1 cellular context compared by ENCODE assay signal in genomic region chr21:45471229-45472052, GRCh38.
TF ChIP-seq lines count a peak whose summit lies in the region.

No MANE protein-coding gene starts in this region.

TF ChIP-seq in HepG2, 621 proteins besides CTCF, POLR2A, EP300 and RAD21 (continued from another document and continues in another):
- TF ChIP-seq ZNF790 (CRISPR knock-in tag; IDR thresholded peaks at IDR 0.05; ENCODE audit: borderline replicate concordance) (peak; percentile 23; the same call in 1 of the 2 replicates), SMARCE1 (IDR thresholded peaks at IDR 0.05; ENCODE audit: borderline replicate concordance) (no peak), ZNF792 (CRISPR knock-in tag; IDR thresholded peaks at IDR 0.05) (peak; percentile 64; the same call in 1 of the 2 replicates), SRSF4 (IDR thresholded peaks at IDR 0.05; ENCODE audit: low read depth, low read length, poor library complexity, severe bottlenecking) (no peak), SUZ12 (IDR thresholded peaks at IDR 0.05; ENCODE audit: low read depth, low read length) (no peak), ZNF749 (CRISPR knock-in tag; IDR thresholded peaks at IDR 0.05; ENCODE audit: borderline replicate concordance) (peak; percentile 61; the same call in 1 of the 2 replicates), ZKSCAN8 (CRISPR knock-in tag; IDR thresholded peaks at IDR 0.05; ENCODE audit: borderline replicate concordance) (peak; percentile 58; the same call in 1 of the 2 replicates), ZNF569 (CRISPR knock-in tag; IDR thresholded peaks at IDR 0.05; ENCODE audit: borderline replicate concordance) (no peak), CREB1 (IDR thresholded peaks at IDR 0.05) (no peak), CREB1 (CRISPR knock-in tag; IDR thresholded peaks at IDR 0.05) (no peak), GATAD1 (CRISPR knock-in tag; IDR thresholded peaks at IDR 0.05) (peak; percentile 26; the same call in 1 of the 2 replicates), EHMT2 (IDR thresholded peaks at IDR 0.05; ENCODE audit: borderline replicate concordance, low read depth, low read length) (no peak), ZNF503 (CRISPR knock-in tag; IDR thresholded peaks at IDR 0.05) (peak; percentile 82; the same call in 1 of the 2 replicates), ZBTB21 (CRISPR knock-in tag; IDR thresholded peaks at IDR 0.05) (peak; percentile 52), RFXANK (CRISPR knock-in tag; IDR thresholded peaks at IDR 0.05) (no peak), KDM5A (IDR thresholded peaks at IDR 0.05; ENCODE audit: borderline replicate concordance, low read length) (no peak), TP53 (CRISPR knock-in tag; conservative IDR thresholded peaks at IDR 0.05) (no peak), NCOA2 (CRISPR knock-in tag; IDR thresholded peaks at IDR 0.05) (peak; percentile 97), ZNF34 (CRISPR knock-in tag; IDR thresholded peaks at IDR 0.05; ENCODE audit: borderline replicate concordance) (no peak), DNMT1 (CRISPR knock-in tag; IDR thresholded peaks at IDR 0.05) (no peak), ZNF782 (CRISPR knock-in tag; IDR thresholded peaks at IDR 0.05; ENCODE audit: borderline replicate concordance) (no peak; the same call in 1 of the 2 replicates), ZNF615 (CRISPR knock-in tag; IDR thresholded peaks at IDR 0.05; ENCODE audit: borderline replicate concordance) (no peak), ATF7-NPFF (CRISPR knock-in tag; IDR thresholded peaks at IDR 0.05; ENCODE audit: low read depth) (peak; percentile 39; the same call in 1 of the 2 replicates), YY1 (IDR thresholded peaks at IDR 0.05; ENCODE audit: insufficient read depth, insufficient replicate concordance, low read depth, low read length) (peak; percentile 28), ZNF274 (CRISPR knock-in tag; IDR thresholded peaks at IDR 0.05) (peak; percentile 64; the same call in 1 of the 2 replicates), RAD51 (IDR thresholded peaks at IDR 0.05; ENCODE audit: borderline replicate concordance) (no peak), TGIF2 (CRISPR knock-in tag; IDR thresholded peaks at IDR 0.05) (peak; percentile 65; the same call in 1 of the 2 replicates), ATRX (CRISPR knock-in tag; IDR thresholded peaks at IDR 0.05; ENCODE audit: borderline replicate concordance) (no peak), E2F5 (CRISPR knock-in tag; conservative IDR thresholded peaks at IDR 0.05) (no peak), SNRNP70 (IDR thresholded peaks at IDR 0.05; ENCODE audit: low read depth, low read length) (no peak), ZNF317 (CRISPR knock-in tag; IDR thresholded peaks at IDR 0.05) (0 out of 2 replicates have a peak, but pooled peaks have one; percentile 49), ELF3 (CRISPR knock-in tag; IDR thresholded peaks at IDR 0.05) (peak; percentile 85), ZNF331 (CRISPR knock-in tag; IDR thresholded peaks at IDR 0.05) (peak; percentile 90), ZNF879 (CRISPR knock-in tag; IDR thresholded peaks at IDR 0.05) (no peak; the same call in 1 of the 2 replicates), ZNF446 (CRISPR knock-in tag; IDR thresholded peaks at IDR 0.05) (peak; percentile 8; the same call in 1 of the 2 replicates), FOSL2 (CRISPR knock-in tag; IDR thresholded peaks at IDR 0.05) (peak; percentile 70), HOXA7 (CRISPR knock-in tag; IDR thresholded peaks at IDR 0.05) (no peak), NFRKB (IDR thresholded peaks at IDR 0.05) (no peak), ZNF18 (CRISPR knock-in tag; IDR thresholded peaks at IDR 0.05; ENCODE audit: insufficient replicate concordance) (no peak), HNRNPUL1 (IDR thresholded peaks at IDR 0.05; ENCODE audit: low read depth, low read length) (no peak), ZNF224 (CRISPR knock-in tag; IDR thresholded peaks at IDR 0.05) (no peak), KMT2B (CRISPR knock-in tag; IDR thresholded peaks at IDR 0.05) (peak; percentile 60; the same call in 1 of the 2 replicates), SRY (CRISPR knock-in tag; IDR thresholded peaks at IDR 0.05) (no peak), PTBP1 (IDR thresholded peaks at IDR 0.05; ENCODE audit: low read depth, low read length, poor library complexity, severe bottlenecking) (no peak), ZNF225 (CRISPR knock-in tag; IDR thresholded peaks at IDR 0.05) (no peak; the same call in 1 of the 2 replicates), RARG (CRISPR knock-in tag; IDR thresholded peaks at IDR 0.05; ENCODE audit: low read depth) (no peak), IKZF5 (CRISPR knock-in tag; IDR thresholded peaks at IDR 0.05) (peak; percentile 90), ZFYVE20 (CRISPR knock-in tag; IDR thresholded peaks at IDR 0.05; ENCODE audit: borderline replicate concordance, low read depth) (no peak), TEAD3 (CRISPR knock-in tag; optimal IDR thresholded peaks at IDR 0.05; ENCODE audit: borderline replicate concordance) (peak; percentile 91), NFIB (CRISPR knock-in tag; IDR thresholded peaks at IDR 0.05; ENCODE audit: borderline replicate concordance) (no peak), TBL1XR1 (IDR thresholded peaks at IDR 0.05; ENCODE audit: borderline replicate concordance, low read length, partially characterized antibody) (peak; percentile 55), KDM6A (CRISPR knock-in tag; IDR thresholded peaks at IDR 0.05; ENCODE audit: low read depth) (peak; percentile 86), NFYC (CRISPR knock-in tag; IDR thresholded peaks at IDR 0.05) (peak; percentile 28; the same call in 1 of the 2 replicates), ZNF260 (CRISPR knock-in tag; IDR thresholded peaks at IDR 0.05; ENCODE audit: borderline replicate concordance, low read depth) (no peak), MBD4 (IDR thresholded peaks at IDR 0.05; ENCODE audit: borderline replicate concordance, low read length) (no peak), MED13 (CRISPR knock-in tag; IDR thresholded peaks at IDR 0.05) (peak; percentile 91), TCF12 (IDR thresholded peaks at IDR 0.05) (no peak), TCF12 (CRISPR knock-in tag; IDR thresholded peaks at IDR 0.05) (0 out of 2 replicates have a peak, but pooled peaks have one; percentile 69), ZNF678 (CRISPR knock-in tag; IDR thresholded peaks at IDR 0.05) (no peak; the same call in 1 of the 2 replicates), ZFY (CRISPR knock-in tag; IDR thresholded peaks at IDR 0.05) (no peak)
- TF ChIP-seq, protein P1, sequence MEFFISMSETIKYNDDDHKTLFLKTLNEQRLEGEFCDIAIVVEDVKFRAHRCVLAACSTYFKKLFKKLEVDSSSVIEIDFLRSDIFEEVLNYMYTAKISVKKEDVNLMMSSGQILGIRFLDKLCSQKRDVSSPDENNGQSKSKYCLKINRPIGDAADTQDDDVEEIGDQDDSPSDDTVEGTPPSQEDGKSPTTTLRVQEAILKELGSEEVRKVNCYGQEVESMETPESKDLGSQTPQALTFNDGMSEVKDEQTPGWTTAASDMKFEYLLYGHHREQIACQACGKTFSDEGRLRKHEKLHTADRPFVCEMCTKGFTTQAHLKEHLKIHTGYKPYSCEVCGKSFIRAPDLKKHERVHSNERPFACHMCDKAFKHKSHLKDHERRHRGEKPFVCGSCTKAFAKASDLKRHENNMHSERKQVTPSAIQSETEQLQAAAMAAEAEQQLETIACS (CRISPR knock-in tag; IDR thresholded peaks at IDR 0.05): no peak; the same call in 1 of the 2 replicates
- TF ChIP-seq, protein P2, sequence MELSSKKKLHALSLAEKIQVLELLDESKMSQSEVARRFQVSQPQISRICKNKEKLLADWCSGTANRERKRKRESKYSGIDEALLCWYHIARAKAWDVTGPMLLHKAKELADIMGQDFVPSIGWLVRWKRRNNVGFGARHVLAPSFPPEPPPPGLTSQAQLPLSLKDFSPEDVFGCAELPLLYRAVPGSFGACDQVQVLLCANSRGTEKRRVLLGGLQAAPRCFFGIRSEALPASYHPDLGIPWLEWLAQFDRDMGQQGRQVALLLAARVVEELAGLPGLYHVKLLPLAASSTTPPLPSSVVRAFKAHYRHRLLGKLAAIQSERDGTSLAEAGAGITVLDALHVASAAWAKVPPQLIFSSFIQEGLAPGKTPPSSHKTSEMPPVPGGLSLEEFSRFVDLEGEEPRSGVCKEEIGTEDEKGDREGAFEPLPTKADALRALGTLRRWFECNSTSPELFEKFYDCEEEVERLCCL (CRISPR knock-in tag; IDR thresholded peaks at IDR 0.05; ENCODE audit: borderline replicate concordance): no peak
- TF ChIP-seq, protein P3, sequence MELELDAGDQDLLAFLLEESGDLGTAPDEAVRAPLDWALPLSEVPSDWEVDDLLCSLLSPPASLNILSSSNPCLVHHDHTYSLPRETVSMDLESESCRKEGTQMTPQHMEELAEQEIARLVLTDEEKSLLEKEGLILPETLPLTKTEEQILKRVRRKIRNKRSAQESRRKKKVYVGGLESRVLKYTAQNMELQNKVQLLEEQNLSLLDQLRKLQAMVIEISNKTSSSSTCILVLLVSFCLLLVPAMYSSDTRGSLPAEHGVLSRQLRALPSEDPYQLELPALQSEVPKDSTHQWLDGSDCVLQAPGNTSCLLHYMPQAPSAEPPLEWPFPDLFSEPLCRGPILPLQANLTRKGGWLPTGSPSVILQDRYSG (CRISPR knock-in tag; IDR thresholded peaks at IDR 0.05): peak; percentile 24; the same call in 1 of the 2 replicates
- TF ChIP-seq, protein P4, sequence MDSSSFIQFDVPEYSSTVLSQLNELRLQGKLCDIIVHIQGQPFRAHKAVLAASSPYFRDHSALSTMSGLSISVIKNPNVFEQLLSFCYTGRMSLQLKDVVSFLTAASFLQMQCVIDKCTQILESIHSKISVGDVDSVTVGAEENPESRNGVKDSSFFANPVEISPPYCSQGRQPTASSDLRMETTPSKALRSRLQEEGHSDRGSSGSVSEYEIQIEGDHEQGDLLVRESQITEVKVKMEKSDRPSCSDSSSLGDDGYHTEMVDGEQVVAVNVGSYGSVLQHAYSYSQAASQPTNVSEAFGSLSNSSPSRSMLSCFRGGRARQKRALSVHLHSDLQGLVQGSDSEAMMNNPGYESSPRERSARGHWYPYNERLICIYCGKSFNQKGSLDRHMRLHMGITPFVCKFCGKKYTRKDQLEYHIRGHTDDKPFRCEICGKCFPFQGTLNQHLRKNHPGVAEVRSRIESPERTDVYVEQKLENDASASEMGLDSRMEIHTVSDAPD (CRISPR knock-in tag; IDR thresholded peaks at IDR 0.05): no peak
- TF ChIP-seq, protein P5, sequence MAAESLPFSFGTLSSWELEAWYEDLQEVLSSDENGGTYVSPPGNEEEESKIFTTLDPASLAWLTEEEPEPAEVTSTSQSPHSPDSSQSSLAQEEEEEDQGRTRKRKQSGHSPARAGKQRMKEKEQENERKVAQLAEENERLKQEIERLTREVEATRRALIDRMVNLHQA (CRISPR knock-in tag; IDR thresholded peaks at IDR 0.05): no peak
- TF ChIP-seq, protein P6, sequence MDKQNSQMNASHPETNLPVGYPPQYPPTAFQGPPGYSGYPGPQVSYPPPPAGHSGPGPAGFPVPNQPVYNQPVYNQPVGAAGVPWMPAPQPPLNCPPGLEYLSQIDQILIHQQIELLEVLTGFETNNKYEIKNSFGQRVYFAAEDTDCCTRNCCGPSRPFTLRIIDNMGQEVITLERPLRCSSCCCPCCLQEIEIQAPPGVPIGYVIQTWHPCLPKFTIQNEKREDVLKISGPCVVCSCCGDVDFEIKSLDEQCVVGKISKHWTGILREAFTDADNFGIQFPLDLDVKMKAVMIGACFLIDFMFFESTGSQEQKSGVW (CRISPR knock-in tag; IDR thresholded peaks at IDR 0.05; ENCODE audit: borderline replicate concordance): no peak
